Comparison of ENCODE assay signal across 1 cellular context in the genomic region with DNA sequence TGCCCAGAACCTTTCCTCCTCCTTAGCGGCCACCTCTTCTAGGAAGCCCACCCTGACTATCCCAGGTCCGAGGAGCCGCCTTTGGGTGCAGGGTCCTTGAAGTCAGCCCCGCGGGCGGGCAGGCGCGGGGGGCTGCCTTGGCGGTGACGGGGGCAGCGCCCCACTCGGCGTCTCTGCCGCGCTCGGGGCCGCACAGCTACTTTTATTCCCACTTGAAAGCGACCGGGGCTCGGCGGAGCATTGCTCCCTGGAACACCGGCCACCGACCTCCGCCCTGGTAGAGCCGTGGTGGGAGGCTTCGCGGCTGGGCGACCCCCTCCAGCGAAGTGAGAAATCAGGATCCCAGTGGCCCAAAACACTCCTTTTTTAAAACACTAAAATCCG.
TF ChIP-seq lines count a peak whose summit lies in the region.

No MANE protein-coding gene starts in this region.

TF ChIP-seq in GM12878, 131 proteins besides CTCF, POLR2A, EP300 and RAD21:
- TF ChIP-seq TBL1XR1 (IDR thresholded peaks at IDR 0.05; ENCODE audit: low read depth, low read length), result no peak
- no peak for TF ChIP-seq SREBF2 (IDR thresholded peaks at IDR 0.05; ENCODE audit: low read length)
- no peak for TF ChIP-seq TAF1 (IDR thresholded peaks at IDR 0.05; ENCODE audit: borderline replicate concordance, low read depth, low read length)
- TF ChIP-seq ZNF622 (IDR thresholded peaks at IDR 0.05), result no peak
- no peak for TF ChIP-seq ZBED1 (IDR thresholded peaks at IDR 0.05; ENCODE audit: borderline replicate concordance)
- no peak for TF ChIP-seq STAT1 (conservative IDR thresholded peaks at IDR 0.05)
- TF ChIP-seq MAX (IDR thresholded peaks at IDR 0.05; ENCODE audit: low read depth, low read length), result no peak
- no peak for TF ChIP-seq TARDBP (IDR thresholded peaks at IDR 0.05; ENCODE audit: borderline replicate concordance)
- no peak for TF ChIP-seq MXI1 (IDR thresholded peaks at IDR 0.05; ENCODE audit: low read depth, low read length)
- TF ChIP-seq TCF7 (IDR thresholded peaks at IDR 0.05; ENCODE audit: borderline replicate concordance), result no peak
- TF ChIP-seq ZNF217 (IDR thresholded peaks at IDR 0.05), result no peak
- TF ChIP-seq, protein P1, sequence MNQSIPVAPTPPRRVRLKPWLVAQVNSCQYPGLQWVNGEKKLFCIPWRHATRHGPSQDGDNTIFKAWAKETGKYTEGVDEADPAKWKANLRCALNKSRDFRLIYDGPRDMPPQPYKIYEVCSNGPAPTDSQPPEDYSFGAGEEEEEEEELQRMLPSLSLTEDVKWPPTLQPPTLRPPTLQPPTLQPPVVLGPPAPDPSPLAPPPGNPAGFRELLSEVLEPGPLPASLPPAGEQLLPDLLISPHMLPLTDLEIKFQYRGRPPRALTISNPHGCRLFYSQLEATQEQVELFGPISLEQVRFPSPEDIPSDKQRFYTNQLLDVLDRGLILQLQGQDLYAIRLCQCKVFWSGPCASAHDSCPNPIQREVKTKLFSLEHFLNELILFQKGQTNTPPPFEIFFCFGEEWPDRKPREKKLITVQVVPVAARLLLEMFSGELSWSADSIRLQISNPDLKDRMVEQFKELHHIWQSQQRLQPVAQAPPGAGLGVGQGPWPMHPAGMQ (IDR thresholded peaks at IDR 0.05; ENCODE audit: borderline replicate concordance), result no peak
- TF ChIP-seq EZH2 (IDR thresholded peaks at IDR 0.05; ENCODE audit: borderline replicate concordance, control insufficient read depth, low read depth, low read length), result no peak
- TF ChIP-seq YY1 (IDR thresholded peaks at IDR 0.05; ENCODE audit: low read depth, low read length), result no peak
- no peak for TF ChIP-seq RB1 (IDR thresholded peaks at IDR 0.05; ENCODE audit: borderline replicate concordance)
- TF ChIP-seq BCL11A (IDR thresholded peaks at IDR 0.05; ENCODE audit: low read depth, low read length), result no peak
- TF ChIP-seq RELA (IDR thresholded peaks at IDR 0.05; ENCODE audit: borderline replicate concordance, partially characterized antibody), result no peak
